Comparison of ENCODE assay signal across 15 cellular contexts in the genomic region with DNA sequence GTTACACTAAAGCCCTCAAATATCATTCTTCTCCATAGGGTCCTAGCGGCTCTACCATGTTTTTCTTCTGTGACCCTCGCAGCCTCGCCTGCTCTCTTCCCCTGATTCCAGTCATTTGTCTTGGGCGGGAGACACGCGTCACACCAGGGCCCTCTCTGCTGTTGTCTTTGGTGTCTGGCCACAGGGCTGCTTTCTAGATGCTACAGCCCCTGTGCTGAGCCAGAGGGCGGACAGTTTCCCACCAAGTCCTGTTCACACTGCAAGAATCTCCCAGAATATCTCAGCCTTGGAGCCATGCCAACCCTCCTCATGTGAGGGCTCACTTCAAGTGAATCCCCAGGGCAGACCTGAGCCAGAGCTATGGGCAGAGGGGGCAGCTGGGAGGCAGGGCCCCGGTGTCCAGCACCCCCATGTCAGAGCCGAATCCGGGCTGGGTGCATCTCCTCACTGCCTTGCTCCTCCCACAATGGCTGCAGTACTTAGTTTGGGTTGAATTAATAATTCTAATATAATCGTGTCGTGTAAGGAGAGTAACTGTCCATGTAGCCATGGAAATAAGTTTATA. TPM values are rescaled to one million over a fixed set of nuclear protein-coding genes. Genes with fewer than 3 reads are reported as not detected.
A peak's percentile ranks its signal among the peaks of the same experiment; 100 is the strongest.
DNase-seq lines count a peak whose midpoint lies in the region; ATAC-seq and TF ChIP-seq lines count a peak whose summit lies in the region.
"Had no signal": no experiment of that assay in that cellular context is flagged by ENCODE, and none has a peak within 500 bp of the region (broad histone marks: within the 10 kb centered on the region; RNA-seq: fewer than 3 reads in every experiment).

No MANE protein-coding gene starts in this region.

- H3K9me3 ChIP-seq in BE2C, result no peaks in the 10 kb centered on the region
- H3K9me3 ChIP-seq: A549, Peyer's patch had no signal

- H3K4me1 ChIP-seq in BE2C, result no peaks in the 10 kb centered on the region
- H3K4me1 ChIP-seq: A549, Peyer's patch had no signal

- DNase-seq in BE2C (peak; percentile 11), ELR (ENCODE audit: low read depth) (peak; percentile 2), choroid plexus epithelial cell (ENCODE audit: low read depth) (peak; percentile 18), left kidney (ENCODE audit: low read depth, low spot score) (peak; percentile 57), LoVo (ENCODE audit: low spot score) (no peak), NCI-H2029 treated with DMSO at 0.1 percent for 48 hours (lab: John Stamatoyannopoulos, UW) (no peak)
- DNase-seq: CD8-positive, alpha-beta T cell; GDM1; Karpas-422; NCI-H1694 had no signal

- no peak for TF ChIP-seq CTCF in BE2C (IDR thresholded peaks at IDR 0.05; ENCODE audit: low read depth, low read length)
- TF ChIP-seq CTCF in choroid plexus epithelial cell (conservative IDR thresholded peaks at IDR 0.05; ENCODE audit: low read depth, low read length), result no peak

- H3K36me3 ChIP-seq in BE2C, result no peaks in the 10 kb centered on the region
- H3K36me3 ChIP-seq: Peyer's patch had no signal

- no peaks in the 10 kb centered on the region; the same call in 1 of the 2 replicates for H3K27me3 ChIP-seq in BE2C
- H3K27me3 ChIP-seq: Peyer's patch had no signal

- ATAC-seq in HG02870 (IDR thresholded peaks at IDR 0.05; ENCODE audit: unreplicated experiment) (no peak), GM19455 (IDR thresholded peaks at IDR 0.05; ENCODE audit: unreplicated experiment) (no peak)
- ATAC-seq: A549; CD8-positive, alpha-beta T cell had no signal

- H3K4me3 ChIP-seq in BE2C (ENCODE audit: low read depth, low read length), result no peak overlapping the region
- H3K4me3 ChIP-seq in choroid plexus epithelial cell (ENCODE audit: low read depth, low read length), result no peak overlapping the region
- H3K4me3 ChIP-seq: A549, Peyer's patch had no signal

RNA-seq across cellular contexts. Expression of a gene that starts 42.1 kb away (rescaled TPM):
- polyA plus RNA-seq in BE2C (2012; ENCODE audit: insufficient read depth, insufficient read length, low read depth), result not detected
- polyA plus RNA-seq: A549, BJ had no signal

Comparison
In these comparisons a context has a peak if more than half of its experiments do, and no peak if none do; other contexts are left out.
1. DNase-seq: peak in BE2C (single experiment), ELR (single experiment), choroid plexus epithelial cell (single experiment) and left kidney (single experiment); none in LoVo (single experiment) and NCI-H2029 treated with DMSO at 0.1 percent for 48 hours (single experiment).